1 cellular context compared by ENCODE assay signal in the genomic region with DNA sequence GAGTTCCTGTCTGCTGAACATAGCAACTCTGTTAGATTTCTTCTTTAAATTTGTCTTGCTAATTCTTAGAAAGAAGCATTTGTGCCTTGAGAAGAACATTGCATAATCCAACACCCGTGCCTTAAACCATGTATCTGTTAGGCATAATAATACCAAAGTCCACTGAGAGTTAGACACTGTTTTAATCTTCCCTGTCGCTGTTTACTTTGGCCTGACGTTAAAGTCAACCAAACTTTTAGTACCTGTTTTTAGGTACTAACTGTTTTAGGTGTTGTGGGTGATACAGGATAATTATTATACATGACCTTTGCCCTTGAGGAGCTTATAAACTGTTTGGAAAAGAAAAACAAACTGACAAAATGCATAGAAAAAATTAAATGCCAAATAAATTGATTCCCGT.
TF ChIP-seq lines count a peak whose summit lies in the region.

No MANE protein-coding gene starts in this region.

TF ChIP-seq in HepG2, 621 proteins besides CTCF, POLR2A, EP300 and RAD21 (continued from another document and continues in another):
- TF ChIP-seq, protein P1, sequence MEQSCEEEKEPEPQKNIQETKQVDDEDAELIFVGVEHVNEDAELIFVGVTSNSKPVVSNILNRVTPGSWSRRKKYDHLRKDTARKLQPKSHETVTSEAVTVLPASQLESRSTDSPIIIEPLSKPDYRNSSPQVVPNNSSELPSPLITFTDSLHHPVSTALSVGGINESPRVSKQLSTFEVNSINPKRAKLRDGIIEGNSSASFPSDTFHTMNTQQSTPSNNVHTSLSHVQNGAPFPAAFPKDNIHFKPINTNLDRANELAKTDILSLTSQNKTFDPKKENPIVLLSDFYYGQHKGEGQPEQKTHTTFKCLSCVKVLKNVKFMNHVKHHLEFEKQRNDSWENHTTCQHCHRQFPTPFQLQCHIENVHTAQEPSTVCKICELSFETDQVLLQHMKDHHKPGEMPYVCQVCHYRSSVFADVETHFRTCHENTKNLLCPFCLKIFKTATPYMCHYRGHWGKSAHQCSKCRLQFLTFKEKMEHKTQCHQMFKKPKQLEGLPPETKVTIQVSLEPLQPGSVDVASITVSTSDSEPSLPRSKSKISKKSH (CRISPR knock-in tag; IDR thresholded peaks at IDR 0.05; ENCODE audit: borderline replicate concordance), result no peak
- TF ChIP-seq SP1 (IDR thresholded peaks at IDR 0.05) (no peak), SP1 (CRISPR knock-in tag; IDR thresholded peaks at IDR 0.05) (no peak), SP2 (CRISPR knock-in tag; IDR thresholded peaks at IDR 0.05) (no peak), ZNF768 (CRISPR knock-in tag; IDR thresholded peaks at IDR 0.05) (no peak), IRX3 (CRISPR knock-in tag; IDR thresholded peaks at IDR 0.05; ENCODE audit: borderline replicate concordance, low read depth) (no peak), ASH2L (IDR thresholded peaks at IDR 0.05; ENCODE audit: insufficient read length, low read depth, low read length) (no peak), ZKSCAN8 (CRISPR knock-in tag; IDR thresholded peaks at IDR 0.05; ENCODE audit: borderline replicate concordance) (0 out of 2 replicates have a peak, but pooled peaks have one; percentile 48), NR2F6 (IDR thresholded peaks at IDR 0.05) (no peak; the same call in 1 of the 2 replicates), NR2F6 (CRISPR knock-in tag; IDR thresholded peaks at IDR 0.05) (peak; percentile 62), ZNF343 (CRISPR knock-in tag; IDR thresholded peaks at IDR 0.05) (no peak), MATR3 (CRISPR knock-in tag; IDR thresholded peaks at IDR 0.05) (no peak), ELF1 (CRISPR knock-in tag; IDR thresholded peaks at IDR 0.05) (no peak), ZNF451 (CRISPR knock-in tag; IDR thresholded peaks at IDR 0.05) (no peak), CC2D1A (CRISPR knock-in tag; IDR thresholded peaks at IDR 0.05) (no peak), ZNF350 (CRISPR knock-in tag; IDR thresholded peaks at IDR 0.05; ENCODE audit: borderline replicate concordance, low read depth) (no peak), ZNF232 (CRISPR knock-in tag; IDR thresholded peaks at IDR 0.05; ENCODE audit: borderline replicate concordance) (no peak), REL (CRISPR knock-in tag; conservative IDR thresholded peaks at IDR 0.05) (no peak), ZFP82 (CRISPR knock-in tag; IDR thresholded peaks at IDR 0.05; ENCODE audit: borderline replicate concordance) (no peak), DPF2 (CRISPR knock-in tag; IDR thresholded peaks at IDR 0.05; ENCODE audit: borderline replicate concordance, low read depth) (peak; percentile 25; the same call in 1 of the 2 replicates), ZNF674 (CRISPR knock-in tag; IDR thresholded peaks at IDR 0.05; ENCODE audit: low read depth) (no peak), MEF2D (CRISPR knock-in tag; IDR thresholded peaks at IDR 0.05) (peak; percentile 56), ZNF383 (CRISPR knock-in tag; IDR thresholded peaks at IDR 0.05; ENCODE audit: borderline replicate concordance) (no peak), ZNF205 (CRISPR knock-in tag; IDR thresholded peaks at IDR 0.05) (0 out of 2 replicates have a peak, but pooled peaks have one; percentile 41), NR1H2 (CRISPR knock-in tag; IDR thresholded peaks at IDR 0.05; ENCODE audit: borderline replicate concordance, low read depth) (no peak), ZNF83 (CRISPR knock-in tag; IDR thresholded peaks at IDR 0.05; ENCODE audit: borderline replicate concordance) (no peak), ZNF709 (CRISPR knock-in tag; IDR thresholded peaks at IDR 0.05) (no peak), ZNF564 (CRISPR knock-in tag; IDR thresholded peaks at IDR 0.05) (no peak), NCOA2 (CRISPR knock-in tag; IDR thresholded peaks at IDR 0.05) (peak; percentile 25; the same call in 1 of the 2 replicates), KDM5A (IDR thresholded peaks at IDR 0.05; ENCODE audit: borderline replicate concordance, low read length) (no peak), YEATS4 (CRISPR knock-in tag; IDR thresholded peaks at IDR 0.05; ENCODE audit: borderline replicate concordance) (no peak), DMAP1 (CRISPR knock-in tag; IDR thresholded peaks at IDR 0.05) (no peak), ZNF749 (CRISPR knock-in tag; IDR thresholded peaks at IDR 0.05; ENCODE audit: borderline replicate concordance) (no peak), THAP11 (CRISPR knock-in tag; IDR thresholded peaks at IDR 0.05) (0 out of 2 replicates have a peak, but pooled peaks have one; percentile 35), ZNF629 (CRISPR knock-in tag; conservative IDR thresholded peaks at IDR 0.05) (no peak), ZNF7 (CRISPR knock-in tag; IDR thresholded peaks at IDR 0.05) (no peak), SRF (IDR thresholded peaks at IDR 0.05; ENCODE audit: low read depth, low read length) (no peak), BCL6 (CRISPR knock-in tag; IDR thresholded peaks at IDR 0.05) (peak; percentile 99), NR2C2 (CRISPR knock-in tag; IDR thresholded peaks at IDR 0.05; ENCODE audit: borderline replicate concordance) (no peak), KDM4B (CRISPR knock-in tag; IDR thresholded peaks at IDR 0.05) (no peak), PHB2 (IDR thresholded peaks at IDR 0.05; ENCODE audit: partially characterized antibody) (no peak)
- TF ChIP-seq, protein P2, sequence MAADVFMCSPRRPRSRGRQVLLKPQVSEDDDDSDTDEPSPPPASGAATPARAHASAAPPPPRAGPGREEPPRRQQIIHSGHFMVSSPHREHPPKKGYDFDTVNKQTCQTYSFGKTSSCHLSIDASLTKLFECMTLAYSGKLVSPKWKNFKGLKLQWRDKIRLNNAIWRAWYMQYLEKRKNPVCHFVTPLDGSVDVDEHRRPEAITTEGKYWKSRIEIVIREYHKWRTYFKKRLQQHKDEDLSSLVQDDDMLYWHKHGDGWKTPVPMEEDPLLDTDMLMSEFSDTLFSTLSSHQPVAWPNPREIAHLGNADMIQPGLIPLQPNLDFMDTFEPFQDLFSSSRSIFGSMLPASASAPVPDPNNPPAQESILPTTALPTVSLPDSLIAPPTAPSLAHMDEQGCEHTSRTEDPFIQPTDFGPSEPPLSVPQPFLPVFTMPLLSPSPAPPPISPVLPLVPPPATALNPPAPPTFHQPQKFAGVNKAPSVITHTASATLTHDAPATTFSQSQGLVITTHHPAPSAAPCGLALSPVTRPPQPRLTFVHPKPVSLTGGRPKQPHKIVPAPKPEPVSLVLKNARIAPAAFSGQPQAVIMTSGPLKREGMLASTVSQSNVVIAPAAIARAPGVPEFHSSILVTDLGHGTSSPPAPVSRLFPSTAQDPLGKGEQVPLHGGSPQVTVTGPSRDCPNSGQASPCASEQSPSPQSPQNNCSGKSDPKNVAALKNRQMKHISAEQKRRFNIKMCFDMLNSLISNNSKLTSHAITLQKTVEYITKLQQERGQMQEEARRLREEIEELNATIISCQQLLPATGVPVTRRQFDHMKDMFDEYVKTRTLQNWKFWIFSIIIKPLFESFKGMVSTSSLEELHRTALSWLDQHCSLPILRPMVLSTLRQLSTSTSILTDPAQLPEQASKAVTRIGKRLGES (CRISPR knock-in tag; IDR thresholded peaks at IDR 0.05; ENCODE audit: borderline replicate concordance), result no peak
- TF ChIP-seq, protein P3, sequence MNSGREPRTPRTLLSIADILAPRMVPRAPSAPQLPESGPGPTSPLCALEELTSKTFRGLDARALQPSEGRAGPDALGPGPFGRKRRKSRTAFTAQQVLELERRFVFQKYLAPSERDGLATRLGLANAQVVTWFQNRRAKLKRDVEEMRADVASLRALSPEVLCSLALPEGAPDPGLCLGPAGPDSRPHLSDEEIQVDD (CRISPR knock-in tag; IDR thresholded peaks at IDR 0.05; ENCODE audit: borderline replicate concordance), result no peak
- TF ChIP-seq, protein P4, sequence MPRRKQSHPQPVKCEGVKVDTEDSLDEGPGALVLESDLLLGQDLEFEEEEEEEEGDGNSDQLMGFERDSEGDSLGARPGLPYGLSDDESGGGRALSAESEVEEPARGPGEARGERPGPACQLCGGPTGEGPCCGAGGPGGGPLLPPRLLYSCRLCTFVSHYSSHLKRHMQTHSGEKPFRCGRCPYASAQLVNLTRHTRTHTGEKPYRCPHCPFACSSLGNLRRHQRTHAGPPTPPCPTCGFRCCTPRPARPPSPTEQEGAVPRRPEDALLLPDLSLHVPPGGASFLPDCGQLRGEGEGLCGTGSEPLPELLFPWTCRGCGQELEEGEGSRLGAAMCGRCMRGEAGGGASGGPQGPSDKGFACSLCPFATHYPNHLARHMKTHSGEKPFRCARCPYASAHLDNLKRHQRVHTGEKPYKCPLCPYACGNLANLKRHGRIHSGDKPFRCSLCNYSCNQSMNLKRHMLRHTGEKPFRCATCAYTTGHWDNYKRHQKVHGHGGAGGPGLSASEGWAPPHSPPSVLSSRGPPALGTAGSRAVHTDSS (CRISPR knock-in tag; conservative IDR thresholded peaks at IDR 0.05), result no peak
- TF ChIP-seq, protein P5, sequence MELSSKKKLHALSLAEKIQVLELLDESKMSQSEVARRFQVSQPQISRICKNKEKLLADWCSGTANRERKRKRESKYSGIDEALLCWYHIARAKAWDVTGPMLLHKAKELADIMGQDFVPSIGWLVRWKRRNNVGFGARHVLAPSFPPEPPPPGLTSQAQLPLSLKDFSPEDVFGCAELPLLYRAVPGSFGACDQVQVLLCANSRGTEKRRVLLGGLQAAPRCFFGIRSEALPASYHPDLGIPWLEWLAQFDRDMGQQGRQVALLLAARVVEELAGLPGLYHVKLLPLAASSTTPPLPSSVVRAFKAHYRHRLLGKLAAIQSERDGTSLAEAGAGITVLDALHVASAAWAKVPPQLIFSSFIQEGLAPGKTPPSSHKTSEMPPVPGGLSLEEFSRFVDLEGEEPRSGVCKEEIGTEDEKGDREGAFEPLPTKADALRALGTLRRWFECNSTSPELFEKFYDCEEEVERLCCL (CRISPR knock-in tag; IDR thresholded peaks at IDR 0.05; ENCODE audit: borderline replicate concordance), result no peak
- TF ChIP-seq, protein P6, sequence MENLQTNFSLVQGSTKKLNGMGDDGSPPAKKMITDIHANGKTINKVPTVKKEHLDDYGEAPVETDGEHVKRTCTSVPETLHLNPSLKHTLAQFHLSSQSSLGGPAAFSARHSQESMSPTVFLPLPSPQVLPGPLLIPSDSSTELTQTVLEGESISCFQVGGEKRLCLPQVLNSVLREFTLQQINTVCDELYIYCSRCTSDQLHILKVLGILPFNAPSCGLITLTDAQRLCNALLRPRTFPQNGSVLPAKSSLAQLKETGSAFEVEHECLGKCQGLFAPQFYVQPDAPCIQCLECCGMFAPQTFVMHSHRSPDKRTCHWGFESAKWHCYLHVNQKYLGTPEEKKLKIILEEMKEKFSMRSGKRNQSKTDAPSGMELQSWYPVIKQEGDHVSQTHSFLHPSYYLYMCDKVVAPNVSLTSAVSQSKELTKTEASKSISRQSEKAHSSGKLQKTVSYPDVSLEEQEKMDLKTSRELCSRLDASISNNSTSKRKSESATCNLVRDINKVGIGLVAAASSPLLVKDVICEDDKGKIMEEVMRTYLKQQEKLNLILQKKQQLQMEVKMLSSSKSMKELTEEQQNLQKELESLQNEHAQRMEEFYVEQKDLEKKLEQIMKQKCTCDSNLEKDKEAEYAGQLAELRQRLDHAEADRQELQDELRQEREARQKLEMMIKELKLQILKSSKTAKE (CRISPR knock-in tag; IDR thresholded peaks at IDR 0.05; ENCODE audit: borderline replicate concordance), result peak; percentile 57; the same call in 1 of the 2 replicates
- TF ChIP-seq, protein P7, sequence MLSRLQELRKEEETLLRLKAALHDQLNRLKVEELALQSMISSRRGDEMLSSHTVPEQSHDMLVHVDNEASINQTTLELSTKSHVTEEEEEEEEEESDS (CRISPR knock-in tag; IDR thresholded peaks at IDR 0.05; ENCODE audit: borderline replicate concordance), result no peak
- TF ChIP-seq, protein P8, sequence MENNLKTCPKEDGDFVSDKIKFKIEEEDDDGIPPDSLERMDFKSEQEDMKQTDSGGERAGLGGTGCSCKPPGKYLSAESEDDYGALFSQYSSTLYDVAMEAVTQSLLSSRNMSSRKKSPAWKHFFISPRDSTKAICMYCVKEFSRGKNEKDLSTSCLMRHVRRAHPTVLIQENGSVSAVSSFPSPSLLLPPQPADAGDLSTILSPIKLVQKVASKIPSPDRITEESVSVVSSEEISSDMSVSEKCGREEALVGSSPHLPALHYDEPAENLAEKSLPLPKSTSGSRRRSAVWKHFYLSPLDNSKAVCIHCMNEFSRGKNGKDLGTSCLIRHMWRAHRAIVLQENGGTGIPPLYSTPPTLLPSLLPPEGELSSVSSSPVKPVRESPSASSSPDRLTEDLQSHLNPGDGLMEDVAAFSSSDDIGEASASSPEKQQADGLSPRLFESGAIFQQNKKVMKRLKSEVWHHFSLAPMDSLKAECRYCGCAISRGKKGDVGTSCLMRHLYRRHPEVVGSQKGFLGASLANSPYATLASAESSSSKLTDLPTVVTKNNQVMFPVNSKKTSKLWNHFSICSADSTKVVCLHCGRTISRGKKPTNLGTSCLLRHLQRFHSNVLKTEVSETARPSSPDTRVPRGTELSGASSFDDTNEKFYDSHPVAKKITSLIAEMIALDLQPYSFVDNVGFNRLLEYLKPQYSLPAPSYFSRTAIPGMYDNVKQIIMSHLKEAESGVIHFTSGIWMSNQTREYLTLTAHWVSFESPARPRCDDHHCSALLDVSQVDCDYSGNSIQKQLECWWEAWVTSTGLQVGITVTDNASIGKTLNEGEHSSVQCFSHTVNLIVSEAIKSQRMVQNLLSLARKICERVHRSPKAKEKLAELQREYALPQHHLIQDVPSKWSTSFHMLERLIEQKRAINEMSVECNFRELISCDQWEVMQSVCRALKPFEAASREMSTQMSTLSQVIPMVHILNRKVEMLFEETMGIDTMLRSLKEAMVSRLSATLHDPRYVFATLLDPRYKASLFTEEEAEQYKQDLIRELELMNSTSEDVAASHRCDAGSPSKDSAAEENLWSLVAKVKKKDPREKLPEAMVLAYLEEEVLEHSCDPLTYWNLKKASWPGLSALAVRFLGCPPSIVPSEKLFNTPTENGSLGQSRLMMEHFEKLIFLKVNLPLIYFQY (CRISPR knock-in tag; IDR thresholded peaks at IDR 0.05; ENCODE audit: borderline replicate concordance), result no peak
- TF ChIP-seq, protein P9, sequence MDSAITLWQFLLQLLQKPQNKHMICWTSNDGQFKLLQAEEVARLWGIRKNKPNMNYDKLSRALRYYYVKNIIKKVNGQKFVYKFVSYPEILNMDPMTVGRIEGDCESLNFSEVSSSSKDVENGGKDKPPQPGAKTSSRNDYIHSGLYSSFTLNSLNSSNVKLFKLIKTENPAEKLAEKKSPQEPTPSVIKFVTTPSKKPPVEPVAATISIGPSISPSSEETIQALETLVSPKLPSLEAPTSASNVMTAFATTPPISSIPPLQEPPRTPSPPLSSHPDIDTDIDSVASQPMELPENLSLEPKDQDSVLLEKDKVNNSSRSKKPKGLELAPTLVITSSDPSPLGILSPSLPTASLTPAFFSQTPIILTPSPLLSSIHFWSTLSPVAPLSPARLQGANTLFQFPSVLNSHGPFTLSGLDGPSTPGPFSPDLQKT (CRISPR knock-in tag; IDR thresholded peaks at IDR 0.05; ENCODE audit: borderline replicate concordance), result no peak
